8 cellular contexts compared by ENCODE assay signal in genomic region chr2:152594022-152594712, GRCh38.
DNase-seq lines count a peak whose midpoint lies in the region; ATAC-seq, FAIRE-seq and TF ChIP-seq lines count a peak whose summit lies in the region.

No MANE protein-coding gene starts in this region.

- H3K9me3 ChIP-seq in gastrocnemius medialis: no peaks in the 10 kb centered on the region
- no peaks in the 10 kb centered on the region for H3K9me3 ChIP-seq in kidney (ENCODE audit: control insufficient read depth in 1 of 2, low read length in 2 of 2)

- H3K27me3 ChIP-seq in HL-60 (ENCODE audit: insufficient read depth, poor library complexity, severe bottlenecking): no peaks in the 10 kb centered on the region
- no peaks in the 10 kb centered on the region for H3K27me3 ChIP-seq in gastrocnemius medialis

- peak in 1 of 2 donors; percentile 44 for TF ChIP-seq POLR2A in gastrocnemius medialis (IDR thresholded peaks at IDR 0.05)

- TF ChIP-seq CTCF in HL-60 (IDR thresholded peaks at IDR 0.05; ENCODE audit: insufficient read depth, low read length) (peak; percentile 1), gastrocnemius medialis (IDR thresholded peaks at IDR 0.05 in 4 of 5, conservative IDR thresholded peaks at IDR 0.05 in 1 of 5) (no peak), kidney (IDR thresholded peaks at IDR 0.05; ENCODE audit: borderline replicate concordance, extremely low read depth, insufficient read depth) (no peak)

- H3K4me3 ChIP-seq in HL-60 (replicated peaks; ENCODE audit: insufficient read depth, low read length) (no peak overlapping the region), gastrocnemius medialis (no peak overlapping the region), kidney (ENCODE audit: low read length in 2 of 2) (no peak overlapping the region)

- no peak overlapping the region for H3K9ac ChIP-seq in kidney (ENCODE audit: low read length in 2 of 2)

- intact Hi-C loops in gastrocnemius medialis (cut with DNase I; ENCODE audit: low total_unique reads): no loop called here
- intact Hi-C loops in kidney (cut with DNase I): no loop called here

- in situ Hi-C loops in gastrocnemius medialis (cut with MboI; ENCODE audit: low sequenced_read_pairs in 4 of 4): no loop called here

- ATAC-seq in GM21360 (IDR thresholded peaks at IDR 0.05; ENCODE audit: unreplicated experiment) (peak; percentile 97), gastrocnemius medialis (peak; percentile 85 to 86)

- H3K27ac ChIP-seq in HL-60 (replicated peaks) (peak overlapping the region; percentile 18), gastrocnemius medialis (peak overlapping the region; percentile 94 to 97 (median 96)), kidney (ENCODE audit: low read depth in 2 of 2, low read length in 2 of 2) (peak overlapping the region in 1 of 2 donors; percentile 35)

- H3K36me3 ChIP-seq in gastrocnemius medialis (no peaks in the 10 kb centered on the region), kidney (ENCODE audit: control insufficient read depth in 1 of 2, insufficient read depth in 2 of 2, low read length in 2 of 2) (no peaks in the 10 kb centered on the region)

- peaks cover 37 to 42% of the 10 kb centered on the region in 2 donors for H3K4me1 ChIP-seq in gastrocnemius medialis
- H3K4me1 ChIP-seq in kidney (ENCODE audit: control insufficient read depth in 1 of 2, insufficient read depth in 1 of 2, low read depth in 1 of 2, low read length in 2 of 2): no peaks in the 10 kb centered on the region

- DNase-seq in CD1c-positive myeloid dendritic cell (ENCODE audit: extremely low spot score) (peak; percentile 81), HL-60 (ENCODE audit: low read depth in 1 of 2, low spot score in 1 of 2) (peak; percentile 68 to 76), cerebellar cortex (ENCODE audit: low spot score) (peak; percentile 63), gastrocnemius medialis (peak; percentile 84 to 89), kidney (no peak), NCI-H128 (lab: John Stamatoyannopoulos, UW; ENCODE audit: unreplicated experiment) (no peak)
- no peak for DNase-seq in effector CD8-positive, alpha-beta T cell (lab: John Stamatoyannopoulos, UW)

- FAIRE-seq in kidney (lab: Jason Lieb, UNC): no peak

Comparison
In these comparisons a context has a peak if more than half of its experiments do, and no peak if none do; other contexts are left out.
1. DNase-seq: peak in CD1c-positive myeloid dendritic cell (single experiment), HL-60 (2 of 2), cerebellar cortex (single experiment) and gastrocnemius medialis (2 of 2); none in kidney (single experiment), NCI-H128 (single experiment) and effector CD8-positive, alpha-beta T cell (single experiment).